Comparison of ENCODE assay signal across 8 cellular contexts in the genomic region with DNA sequence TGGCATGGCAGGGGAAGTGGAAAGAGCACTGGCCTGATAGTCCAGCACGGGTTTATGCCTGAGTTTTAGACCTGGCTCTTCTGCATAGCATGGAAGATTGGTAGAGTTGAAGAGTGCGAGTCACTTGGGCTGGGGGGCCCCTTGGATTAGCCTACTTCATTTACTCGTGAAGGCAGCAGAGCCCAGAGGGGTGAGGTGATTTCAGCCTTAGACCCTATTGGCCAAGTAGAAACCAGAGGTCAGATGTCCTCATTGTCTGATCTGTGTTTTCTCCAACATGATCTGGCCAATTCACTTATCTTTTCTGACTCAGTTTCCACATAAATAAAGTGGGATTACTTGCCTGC. TPM values are rescaled to one million over a fixed set of nuclear protein-coding genes. Genes with fewer than 3 reads are reported as not detected.
DNase-seq lines count a peak whose midpoint lies in the region; ATAC-seq and TF ChIP-seq lines count a peak whose summit lies in the region.

No MANE protein-coding gene starts in this region.

- ATAC-seq in right lobe of liver (no peak), HG03571 (IDR thresholded peaks at IDR 0.05; ENCODE audit: unreplicated experiment) (no peak)

- in situ Hi-C loops in astrocyte of the cerebellum (cut with HindIII; ENCODE audit: low sequenced_read_pairs): no loop called here

- 21% methylated on average over 3 of the region's 3 CpGs for WGBS in right lobe of liver (ENCODE audit: insufficient coverage, low coverage, low lambda C conversion rate, missing lambda C conversion rate)
- 47% methylated on average over 3 of the region's 3 CpGs for WGBS in suprapubic skin

- H3K36me3 ChIP-seq in right lobe of liver (no peaks in the 10 kb centered on the region), suprapubic skin (no peaks in the 10 kb centered on the region)

- no peak for DNase-seq in T-helper 2 cell treated with Interferon-gamma antibody and Interleukin-4, amounts not matched to agents 5 μg/mL and 100 μg/mL, for 36 hours (ENCODE audit: low spot score)
- DNase-seq in T-helper 2 cell (no peak), astrocyte of the cerebellum (ENCODE audit: low read depth) (no peak), right lobe of liver (no peak), suprapubic skin (ENCODE audit: low spot score in 2 of 2) (peak; percentile 43 to 63), OCI-M1 (lab: John Stamatoyannopoulos, UW) (no peak)
- no peak for DNase-seq in activated T-helper 2 cell treated with anti-CD3 and anti-CD28 coated beads, Interferon-gamma antibody, Interleukin-2, Interleukin-4, amounts not matched to agents 10 μg/mL and 5 μg/mL and 100 μg/mL, durations not matched to agents 14 hours and 24 hours and 36 hours (ENCODE audit: low spot score)

- no peaks in the 10 kb centered on the region for H3K9me3 Mint-ChIP-seq in T-helper 2 cell treated with Interferon-gamma antibody and Interleukin-4, amounts not matched to agents 5 μg/mL and 100 μg/mL, for 36 hours
- H3K9me3 Mint-ChIP-seq in activated T-helper 2 cell treated with anti-CD3 and anti-CD28 coated beads, Interferon-gamma antibody, Interleukin-2, Interleukin-4, amounts not matched to agents 10 μg/mL and 5 μg/mL and 100 μg/mL, durations not matched to agents 14 hours and 24 hours and 36 hours: no peaks in the 10 kb centered on the region

- TF ChIP-seq POLR2A in right lobe of liver (IDR thresholded peaks at IDR 0.05) (no peak), suprapubic skin (IDR thresholded peaks at IDR 0.05) (no peak)

- H3K4me1 ChIP-seq in right lobe of liver: peaks cover 0 to 59% (median 31%) of the 10 kb centered on the region in 4 donors
- peaks cover 82% of the 10 kb centered on the region for H3K4me1 ChIP-seq in suprapubic skin

- H3K4me3 Mint-ChIP-seq in T-helper 2 cell treated with Interferon-gamma antibody and Interleukin-4, amounts not matched to agents 5 μg/mL and 100 μg/mL, for 36 hours: peak overlapping the region; percentile 80
- no peak overlapping the region for H3K4me3 Mint-ChIP-seq in activated T-helper 2 cell treated with anti-CD3 and anti-CD28 coated beads, Interferon-gamma antibody, Interleukin-2, Interleukin-4, amounts not matched to agents 10 μg/mL and 5 μg/mL and 100 μg/mL, durations not matched to agents 14 hours and 24 hours and 36 hours (ENCODE audit: low read depth)

- H3K27ac ChIP-seq in right lobe of liver (peak overlapping the region; percentile 70 to 88 (median 85)), suprapubic skin (peak overlapping the region; percentile 93)

- H3K9me3 ChIP-seq in right lobe of liver (no peaks in the 10 kb centered on the region), suprapubic skin (no peaks in the 10 kb centered on the region)

- intact Hi-C loops in right lobe of liver (cut with DNase I): no loop called here
- intact Hi-C loops in activated T-helper 2 cell treated with anti-CD3 and anti-CD28 coated beads, Interferon-gamma antibody, Interleukin-2, Interleukin-4, amounts not matched to agents 10 μg/mL and 5 μg/mL and 100 μg/mL, durations not matched to agents 14 hours and 24 hours and 36 hours (cut with micrococcal nuclease): no loop called here

- TF ChIP-seq CTCF in astrocyte of the cerebellum (IDR thresholded peaks at IDR 0.05; ENCODE audit: low read depth, low read length, missing control alignments) (no peak), right lobe of liver (IDR thresholded peaks at IDR 0.05) (no peak), suprapubic skin (IDR thresholded peaks at IDR 0.05) (no peak)

- peaks cover 6% of the 10 kb centered on the region for H3K36me3 Mint-ChIP-seq in T-helper 2 cell treated with Interferon-gamma antibody and Interleukin-4, amounts not matched to agents 5 μg/mL and 100 μg/mL, for 36 hours (ENCODE audit: low read depth)
- no peaks in the 10 kb centered on the region for H3K36me3 Mint-ChIP-seq in activated T-helper 2 cell treated with anti-CD3 and anti-CD28 coated beads, Interferon-gamma antibody, Interleukin-2, Interleukin-4, amounts not matched to agents 10 μg/mL and 5 μg/mL and 100 μg/mL, durations not matched to agents 14 hours and 24 hours and 36 hours (ENCODE audit: low read depth)

- no peak overlapping the region for H3K27ac Mint-ChIP-seq in T-helper 2 cell treated with Interferon-gamma antibody and Interleukin-4, amounts not matched to agents 5 μg/mL and 100 μg/mL, for 36 hours
- H3K27ac Mint-ChIP-seq in activated T-helper 2 cell treated with anti-CD3 and anti-CD28 coated beads, Interferon-gamma antibody, Interleukin-2, Interleukin-4, amounts not matched to agents 10 μg/mL and 5 μg/mL and 100 μg/mL, durations not matched to agents 14 hours and 24 hours and 36 hours: no peak overlapping the region

- H3K4me1 Mint-ChIP-seq in T-helper 2 cell treated with Interferon-gamma antibody and Interleukin-4, amounts not matched to agents 5 μg/mL and 100 μg/mL, for 36 hours (ENCODE audit: low read depth): peaks cover 50% of the 10 kb centered on the region
- H3K4me1 Mint-ChIP-seq in activated T-helper 2 cell treated with anti-CD3 and anti-CD28 coated beads, Interferon-gamma antibody, Interleukin-2, Interleukin-4, amounts not matched to agents 10 μg/mL and 5 μg/mL and 100 μg/mL, durations not matched to agents 14 hours and 24 hours and 36 hours (ENCODE audit: low read depth): peaks cover 47% of the 10 kb centered on the region

- H3K4me3 ChIP-seq in astrocyte of the cerebellum (ENCODE audit: low read depth, low read length): peak overlapping the region; percentile 74
- H3K4me3 ChIP-seq in right lobe of liver: peak overlapping the region; percentile 73 to 90 (median 79)
- H3K4me3 ChIP-seq in suprapubic skin: peak overlapping the region; percentile 81

- H3K27me3 ChIP-seq in right lobe of liver: no peaks in the 10 kb centered on the region
- H3K27me3 ChIP-seq in suprapubic skin: no peaks in the 10 kb centered on the region

- H3K27me3 Mint-ChIP-seq in T-helper 2 cell treated with Interferon-gamma antibody and Interleukin-4, amounts not matched to agents 5 μg/mL and 100 μg/mL, for 36 hours (ENCODE audit: low read depth): peaks cover 54% of the 10 kb centered on the region
- H3K27me3 Mint-ChIP-seq in activated T-helper 2 cell treated with anti-CD3 and anti-CD28 coated beads, Interferon-gamma antibody, Interleukin-2, Interleukin-4, amounts not matched to agents 10 μg/mL and 5 μg/mL and 100 μg/mL, durations not matched to agents 14 hours and 24 hours and 36 hours (ENCODE audit: low read depth): peaks cover 58% of the 10 kb centered on the region

- TF ChIP-seq EP300 in suprapubic skin (IDR thresholded peaks at IDR 0.05): no peak

RNA-seq across cellular contexts. Expression of a gene that starts 1.9 kb away (rescaled TPM):
- total RNA-seq in right lobe of liver (10 to 100 TPM; 25.4 to 49.1 (median 28.0) TPM), suprapubic skin (100 to 1,000 TPM in 1 of 4 donors, 10 to 100 TPM in 3; 60.4 to 140 (median 96.5) TPM)
- 1.0 and 1.9 TPM in 2 replicates for total RNA-seq in activated T-helper 2 cell treated with anti-CD3 and anti-CD28 coated beads, Interferon-gamma antibody, Interleukin-2, Interleukin-4, amounts not matched to agents 10 μg/mL and 5 μg/mL and 100 μg/mL, durations not matched to agents 14 hours and 24 hours and 36 hours

Comparison
In these comparisons a context has a peak if more than half of its experiments do, and no peak if none do; other contexts are left out.
1. DNase-seq: peak in suprapubic skin (2 of 2); none in T-helper 2 cell treated with Interferon-gamma antibody and Interleukin-4, amounts not matched to agents 5 μg/mL and 100 μg/mL, for 36 hours (single experiment), T-helper 2 cell (0 of 5), astrocyte of the cerebellum (single experiment), right lobe of liver (0 of 3), OCI-M1 (single experiment) and activated T-helper 2 cell treated with anti-CD3 and anti-CD28 coated beads, Interferon-gamma antibody, Interleukin-2, Interleukin-4, amounts not matched to agents 10 μg/mL and 5 μg/mL and 100 μg/mL, durations not matched to agents 14 hours and 24 hours and 36 hours (single experiment).
2. Peak in every context shown above with its lines, with median percentiles within 50 percentile points of each other: H3K4me3 ChIP-seq.